10 cellular contexts compared by ENCODE assay signal in genomic region chr9:89993678-89994630, GRCh38.
DNase-seq lines count a peak whose midpoint lies in the region; FAIRE-seq and TF ChIP-seq lines count a peak whose summit lies in the region.
"Had no signal": no experiment of that assay in that cellular context is flagged by ENCODE, and none has a peak within 500 bp of the region (broad histone marks: within the 10 kb centered on the region; RNA-seq: fewer than 3 reads in every experiment).

No MANE protein-coding gene starts in this region.

- no peaks in the 10 kb centered on the region for H3K27me3 ChIP-seq in small intestine (ENCODE audit: control insufficient read depth in 2 of 2, insufficient read depth in 2 of 2, low read length in 2 of 2)

- no peaks in the 10 kb centered on the region for H3K9me3 ChIP-seq in small intestine (ENCODE audit: control insufficient read depth, low read depth)

- WGBS in small intestine, 3 donors, result 11 to 35% (median 19%) methylated on average over 5 of the region's 5 CpGs

- FAIRE-seq in small intestine (lab: Jason Lieb, UNC), result no peak

- peak overlapping the region; percentile 48 for H3K27ac ChIP-seq in VCaP
- peak overlapping the region; percentile 41 to 72 for H3K27ac ChIP-seq in small intestine (ENCODE audit: low read depth in 1 of 2, low read length in 1 of 2)

- no peak for TF ChIP-seq CTCF in VCaP (conservative IDR thresholded peaks at IDR 0.05)

- DNase-seq in HuH-7 (ENCODE audit: low spot score) (peak; percentile 65), kidney tubule cell (ENCODE audit: low spot score) (peak; percentile 27), small intestine (peak; percentile 76), NCI-H748 treated with DMSO at 0.1 percent for 48 hours (lab: John Stamatoyannopoulos, UW) (no peak), cerebellar nuclear complex (lab: John Stamatoyannopoulos, UW) (no peak)
- DNase-seq in central memory CD4-positive, alpha-beta T cell, result no peak
- DNase-seq: activated naive CD8-positive, alpha-beta T cell treated with anti-CD3 and anti-CD28 coated beads, Interleukin-2, amount 50 U/mL, for 24 hours; MM.1S; stimulated activated CD4-positive, alpha-beta T cell treated with anti-CD3 and anti-CD28 coated beads, Interleukin-2, amount 100 ng/mL, for 24 hours had no signal

- H3K36me3 ChIP-seq in small intestine (ENCODE audit: control insufficient read depth in 2 of 2, insufficient read depth in 2 of 2, low read length in 2 of 2), result no peaks in the 10 kb centered on the region

- H3K4me3 ChIP-seq in small intestine (ENCODE audit: low read depth in 1 of 2, low read length in 2 of 2), result no peak overlapping the region

- H3K4me1 ChIP-seq in small intestine (ENCODE audit: control insufficient read depth in 2 of 2, insufficient read depth in 1 of 2, low read depth in 1 of 2, low read length in 1 of 2), result peaks cover 3 to 5% of the 10 kb centered on the region in 2 donors

Comparison
In these comparisons a context has a peak if more than half of its experiments do, and no peak if none do; other contexts are left out.
1. DNase-seq: peak in HuH-7 (single experiment), kidney tubule cell (single experiment) and small intestine (single experiment); none in NCI-H748 treated with DMSO at 0.1 percent for 48 hours (single experiment), central memory CD4-positive, alpha-beta T cell (single experiment) and cerebellar nuclear complex (0 of 2).